30 cellular contexts compared by ENCODE assay signal in the genomic region with DNA sequence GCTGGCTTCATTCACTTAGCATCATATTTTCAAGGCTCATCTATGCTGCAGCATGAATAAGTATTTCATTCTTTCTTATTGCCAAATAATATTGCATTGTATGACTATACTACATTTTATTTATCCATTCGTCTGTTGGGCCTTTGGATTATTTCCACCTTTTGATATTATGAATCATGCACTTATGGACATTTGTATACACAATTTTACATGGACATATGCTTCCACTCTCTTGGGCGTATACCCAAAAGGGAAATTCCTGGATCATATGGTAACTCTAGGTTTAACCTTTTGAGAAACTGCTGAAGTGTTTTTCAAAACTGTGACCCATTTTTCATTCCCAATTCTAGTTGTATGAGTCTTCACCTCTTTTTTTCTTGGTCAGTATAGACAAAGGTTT.
DNase-seq lines count a peak whose midpoint lies in the region; ATAC-seq, FAIRE-seq and TF ChIP-seq lines count a peak whose summit lies in the region.
"Had no signal": no experiment of that assay in that cellular context is flagged by ENCODE, and none has a peak within 500 bp of the region (broad histone marks: within the 10 kb centered on the region; RNA-seq: fewer than 3 reads in every experiment).

No MANE protein-coding gene starts in this region.

- no peak overlapping the region for H3K27ac Mint-ChIP-seq in activated T-helper 2 cell treated with anti-CD3 and anti-CD28 coated beads, Interferon-gamma antibody, Interleukin-2, Interleukin-4, amounts not matched to agents 10 μg/mL and 5 μg/mL and 100 μg/mL, durations not matched to agents 14 hours and 24 hours and 36 hours
- H3K27ac Mint-ChIP-seq: B cell; stimulated activated memory B cell treated with anti-CD40 and anti-IgM and Interleukin-4, amounts not matched to agents 10 μg/mL and 1 μg/mL and 100 μg/mL, for 72 hours; type B pancreatic cell had no signal

- H3K36me3 ChIP-seq in bronchial epithelial cell (ENCODE audit: control insufficient read depth, insufficient read depth, low read length) = no peaks in the 10 kb centered on the region
- H3K36me3 ChIP-seq: esophagus squamous epithelium, pancreas had no signal

- H3K4me1 Mint-ChIP-seq in activated T-helper 2 cell treated with anti-CD3 and anti-CD28 coated beads, Interferon-gamma antibody, Interleukin-2, Interleukin-4, amounts not matched to agents 10 μg/mL and 5 μg/mL and 100 μg/mL, durations not matched to agents 14 hours and 24 hours and 36 hours (ENCODE audit: low read depth) = no peaks in the 10 kb centered on the region
- H3K4me1 Mint-ChIP-seq: B cell; CD4-positive, alpha-beta memory T cell; stimulated activated memory B cell treated with anti-CD40 and anti-IgM and Interleukin-4, amounts not matched to agents 10 μg/mL and 1 μg/mL and 100 μg/mL, for 72 hours had no signal

- DNase-seq in AG09319 (ENCODE audit: extremely low read depth, low read depth) = peak; percentile 29
- DNase-seq in HCEC 1CT = peak; percentile 92
- peak; percentile 58 for DNase-seq in bronchial epithelial cell (ENCODE audit: low read depth)
- peak; percentile 84 for DNase-seq in fibroblast of the aortic adventitia (ENCODE audit: low read depth)
- no peak for DNase-seq in activated T-helper 2 cell treated with anti-CD3 and anti-CD28 coated beads, Interferon-gamma antibody, Interleukin-2, Interleukin-4, amounts not matched to agents 10 μg/mL and 5 μg/mL and 100 μg/mL, durations not matched to agents 14 hours and 24 hours and 36 hours (ENCODE audit: low spot score)
- DNase-seq in nucleus accumbens (lab: John Stamatoyannopoulos, UW) = no peak
- DNase-seq: activated CD4-positive, alpha-beta T cell treated with anti-CD3 and anti-CD28 coated beads for 4 hours; activated gamma-delta T cell treated with Interleukin-2 at 50 U/mL for 16 hours; CD4-positive, alpha-beta memory T cell; esophagus squamous epithelium; H7; Kasumi-1; mesenchymal stem cell; MV-4-11; NCI-H1436 treated with DMSO at 0.1 percent for 48 hours; NCI-H82; pancreas; retina; substantia nigra; T1000 had no signal

- ATAC-seq in HG03571 (IDR thresholded peaks at IDR 0.05; ENCODE audit: unreplicated experiment) (no peak), HG03108 (IDR thresholded peaks at IDR 0.05; ENCODE audit: unreplicated experiment) (no peak)
- ATAC-seq: A549; HepG2; left lobe of liver; pancreas; stimulated activated memory B cell treated with anti-CD40 and anti-IgM and Interleukin-4, amounts not matched to agents 10 μg/mL and 1 μg/mL and 100 μg/mL, for 72 hours had no signal

- no peaks in the 10 kb centered on the region for H3K36me3 Mint-ChIP-seq in activated T-helper 2 cell treated with anti-CD3 and anti-CD28 coated beads, Interferon-gamma antibody, Interleukin-2, Interleukin-4, amounts not matched to agents 10 μg/mL and 5 μg/mL and 100 μg/mL, durations not matched to agents 14 hours and 24 hours and 36 hours (ENCODE audit: low read depth)
- H3K36me3 Mint-ChIP-seq: CD4-positive, alpha-beta memory T cell; stimulated activated memory B cell treated with anti-CD40 and anti-IgM and Interleukin-4, amounts not matched to agents 10 μg/mL and 1 μg/mL and 100 μg/mL, for 72 hours; type B pancreatic cell had no signal

- H3K27me3 ChIP-seq in bronchial epithelial cell (ENCODE audit: control insufficient read depth, insufficient read depth, low read length) = no peaks in the 10 kb centered on the region
- H3K27me3 ChIP-seq: esophagus squamous epithelium, pancreas had no signal

- intact Hi-C loops in activated T-helper 2 cell treated with anti-CD3 and anti-CD28 coated beads, Interferon-gamma antibody, Interleukin-2, Interleukin-4, amounts not matched to agents 10 μg/mL and 5 μg/mL and 100 μg/mL, durations not matched to agents 14 hours and 24 hours and 36 hours (cut with micrococcal nuclease) = no loop called here

- TF ChIP-seq CTCF in AG09319 (IDR thresholded peaks at IDR 0.05; ENCODE audit: low read depth, low read length) (no peak), bronchial epithelial cell (IDR thresholded peaks at IDR 0.05; ENCODE audit: insufficient read depth, low read length, severe bottlenecking) (no peak), fibroblast of the aortic adventitia (IDR thresholded peaks at IDR 0.05; ENCODE audit: insufficient read depth, low read length) (no peak)

- FAIRE-seq in bronchial epithelial cell (lab: Jason Lieb, UNC) = no peak
- FAIRE-seq: GM12891, HepG2, pancreas had no signal

- H3K4me3 ChIP-seq in bronchial epithelial cell (ENCODE audit: low read depth, low read length) = no peak overlapping the region
- no peak overlapping the region for H3K4me3 ChIP-seq in fibroblast of the aortic adventitia (ENCODE audit: low read depth, low read length)
- H3K4me3 ChIP-seq: A549, esophagus squamous epithelium, pancreas, skin epidermis had no signal

- no peaks in the 10 kb centered on the region for H3K9me3 Mint-ChIP-seq in activated T-helper 2 cell treated with anti-CD3 and anti-CD28 coated beads, Interferon-gamma antibody, Interleukin-2, Interleukin-4, amounts not matched to agents 10 μg/mL and 5 μg/mL and 100 μg/mL, durations not matched to agents 14 hours and 24 hours and 36 hours
- H3K9me3 Mint-ChIP-seq: type B pancreatic cell had no signal

- no peak overlapping the region for H3K4me3 Mint-ChIP-seq in activated T-helper 2 cell treated with anti-CD3 and anti-CD28 coated beads, Interferon-gamma antibody, Interleukin-2, Interleukin-4, amounts not matched to agents 10 μg/mL and 5 μg/mL and 100 μg/mL, durations not matched to agents 14 hours and 24 hours and 36 hours (ENCODE audit: low read depth)
- H3K4me3 Mint-ChIP-seq: B cell; CD4-positive, alpha-beta memory T cell; stimulated activated memory B cell treated with anti-CD40 and anti-IgM and Interleukin-4, amounts not matched to agents 10 μg/mL and 1 μg/mL and 100 μg/mL, for 72 hours; type B pancreatic cell had no signal

- H3K27me3 Mint-ChIP-seq in activated T-helper 2 cell treated with anti-CD3 and anti-CD28 coated beads, Interferon-gamma antibody, Interleukin-2, Interleukin-4, amounts not matched to agents 10 μg/mL and 5 μg/mL and 100 μg/mL, durations not matched to agents 14 hours and 24 hours and 36 hours (ENCODE audit: low read depth) = peaks cover 2% of the 10 kb centered on the region
- H3K27me3 Mint-ChIP-seq: B cell; CD4-positive, alpha-beta memory T cell; stimulated activated memory B cell treated with anti-CD40 and anti-IgM and Interleukin-4, amounts not matched to agents 10 μg/mL and 1 μg/mL and 100 μg/mL, for 72 hours; type B pancreatic cell had no signal

Comparison
In these comparisons a context has a peak if more than half of its experiments do, and no peak if none do; other contexts are left out.
1. DNase-seq: peak in AG09319 (single experiment), HCEC 1CT (single experiment), bronchial epithelial cell (single experiment) and fibroblast of the aortic adventitia (single experiment); none in activated T-helper 2 cell treated with anti-CD3 and anti-CD28 coated beads, Interferon-gamma antibody, Interleukin-2, Interleukin-4, amounts not matched to agents 10 μg/mL and 5 μg/mL and 100 μg/mL, durations not matched to agents 14 hours and 24 hours and 36 hours (single experiment) and nucleus accumbens (0 of 56).